ENCODE assay signal across 8 cellular contexts in the genomic region with DNA sequence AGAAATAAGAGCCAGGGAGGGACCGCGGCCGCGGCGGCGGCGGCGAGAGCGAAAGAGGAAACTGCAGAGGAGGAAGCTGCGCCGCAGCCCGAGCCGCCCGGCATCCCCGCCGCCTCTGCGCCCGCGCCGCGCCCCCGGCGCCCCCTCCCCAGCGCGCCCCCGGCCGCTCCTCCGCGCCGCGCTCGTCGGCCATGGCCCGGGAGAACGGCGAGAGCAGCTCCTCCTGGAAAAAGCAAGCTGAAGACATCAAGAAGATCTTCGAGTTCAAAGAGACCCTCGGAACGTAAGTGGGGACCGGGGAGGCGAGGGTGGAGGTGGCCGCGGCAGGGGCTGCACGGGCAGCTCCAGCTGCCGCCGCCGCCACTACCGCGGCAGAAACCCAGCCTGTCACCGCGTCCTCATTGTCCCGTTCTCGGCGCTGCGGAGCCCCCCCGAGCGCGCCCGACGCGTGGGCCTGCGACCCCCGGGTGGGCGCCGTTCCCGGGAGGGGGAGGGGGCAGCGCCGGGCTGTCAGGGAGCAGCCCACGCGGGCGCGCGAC. TPM values are rescaled to one million over a fixed set of nuclear protein-coding genes. Genes with fewer than 3 reads are reported as not detected.
A peak's percentile ranks its signal among the peaks of the same experiment; 100 is the strongest.
DNase-seq lines count a peak whose midpoint lies in the region; ATAC-seq, FAIRE-seq and TF ChIP-seq lines count a peak whose summit lies in the region.

No MANE protein-coding gene starts in this region.

- no peak overlapping the region for H2AFZ ChIP-seq in SU-DHL-6 (ENCODE audit: low read depth, low read length, severe bottlenecking)

- H3K4me3 ChIP-seq in SU-DHL-6 (ENCODE audit: insufficient read depth, low read length, poor library complexity, severe bottlenecking): peak overlapping the region; percentile 69
- H3K4me3 ChIP-seq in left ventricle myocardium inferior: peak overlapping the region; percentile 92
- H3K4me3 ChIP-seq in small intestine (ENCODE audit: low read depth in 1 of 2, low read length in 2 of 2): peak overlapping the region; percentile 83 to 92

- no peaks in the 10 kb centered on the region for H4K20me1 ChIP-seq in SU-DHL-6 (ENCODE audit: low read depth, low read length)

- peak overlapping the region; percentile 96 for H3K9ac ChIP-seq in SU-DHL-6 (ENCODE audit: low read length)

- peaks cover 49% of the 10 kb centered on the region for H3F3A ChIP-seq in SU-DHL-6 (ENCODE audit: insufficient read depth)

- H3K4me1 ChIP-seq in left ventricle myocardium inferior (peaks cover 35% of the 10 kb centered on the region), small intestine (ENCODE audit: control insufficient read depth in 2 of 2, insufficient read depth in 1 of 2, low read depth in 1 of 2, low read length in 1 of 2) (peaks cover 0 to 2% of the 10 kb centered on the region in 2 donors)

- H3K27ac ChIP-seq in SU-DHL-6 (ENCODE audit: low read depth, low read length): peak overlapping the region; percentile 94
- H3K27ac ChIP-seq in left ventricle myocardium inferior (replicated peaks): peak overlapping the region; percentile 87
- H3K27ac ChIP-seq in small intestine (ENCODE audit: low read depth in 1 of 2, low read length in 1 of 2): peak overlapping the region; percentile 59 to 84

- H3K9me3 ChIP-seq in SU-DHL-6 (ENCODE audit: insufficient read depth, low read length) (no peaks in the 10 kb centered on the region), left ventricle myocardium inferior (replicated peaks) (no peaks in the 10 kb centered on the region), small intestine (ENCODE audit: control insufficient read depth, low read depth) (no peaks in the 10 kb centered on the region)

- H3K9me2 ChIP-seq in SU-DHL-6 (replicated peaks; ENCODE audit: insufficient read depth, low read length): no peaks in the 10 kb centered on the region

- peaks cover 51% of the 10 kb centered on the region for H3K79me2 ChIP-seq in SU-DHL-6 (ENCODE audit: insufficient read depth, low read length)

- 0 to 1% (median 0%) methylated on average over 19 to 73 of the region's 73 CpGs for WGBS in small intestine, 3 donors

- intact Hi-C loops in left ventricle myocardium inferior (cut with micrococcal nuclease): no loop called here

- no peak for DNase-seq in left ventricle myocardium inferior
- DNase-seq in small intestine: no peak
- DNase-seq in activated effector memory CD4-positive, alpha-beta T cell treated with anti-CD3 and anti-CD28 coated beads, Interleukin-2, amount 50 U/mL, for 16 hours: no peak
- no peak for DNase-seq in NCI-H2171 treated with DMSO at 0.1 percent for 48 hours (lab: John Stamatoyannopoulos, UW)
- DNase-seq in NCI-H1092 treated with DMSO at 0.1 percent for 48 hours (lab: John Stamatoyannopoulos, UW): no peak

- ATAC-seq in GM18502 (IDR thresholded peaks at IDR 0.05; ENCODE audit: poor library complexity, unreplicated experiment): peak; percentile 46
- ATAC-seq in HG02642 (IDR thresholded peaks at IDR 0.05; ENCODE audit: poor library complexity, unreplicated experiment): peak; percentile 45

- FAIRE-seq in small intestine (lab: Jason Lieb, UNC): no peak

- H3K27me3 ChIP-seq in SU-DHL-6 (ENCODE audit: low read length): no peaks in the 10 kb centered on the region
- H3K27me3 ChIP-seq in left ventricle myocardium inferior (ENCODE audit: low read depth): no peaks in the 10 kb centered on the region
- H3K27me3 ChIP-seq in small intestine (ENCODE audit: control insufficient read depth in 2 of 2, insufficient read depth in 2 of 2, low read length in 2 of 2): no peaks in the 10 kb centered on the region

- peak overlapping the region; percentile 97 for H3K4me2 ChIP-seq in SU-DHL-6 (ENCODE audit: low read depth, low read length, poor library complexity, severe bottlenecking)

- no peaks in the 10 kb centered on the region for H3K36me3 ChIP-seq in SU-DHL-6 (ENCODE audit: low read length)
- no peaks in the 10 kb centered on the region for H3K36me3 ChIP-seq in left ventricle myocardium inferior
- H3K36me3 ChIP-seq in small intestine (ENCODE audit: control insufficient read depth in 2 of 2, insufficient read depth in 2 of 2, low read length in 2 of 2): no peaks in the 10 kb centered on the region

- TF ChIP-seq CTCF in SU-DHL-6 (IDR thresholded peaks at IDR 0.05; ENCODE audit: insufficient read depth, low read length, poor library complexity, severe bottlenecking) (no peak), left ventricle myocardium inferior (IDR thresholded peaks at IDR 0.05; ENCODE audit: borderline replicate concordance) (no peak)

RNA-seq across cellular contexts. Expression of a gene that starts 0.3 kb away (rescaled TPM):
- total RNA-seq in left ventricle myocardium inferior: 2.5 TPM
- 1 to 10 TPM in 2 of 3 donors, under 1 TPM in 1; 0.45 to 6.1 (median 1.6) TPM for polyA plus RNA-seq in small intestine
